17 cellular contexts compared by ENCODE assay signal in genomic region chr13:78326608-78327007, GRCh38.
A peak's percentile ranks its signal among the peaks of the same experiment; 100 is the strongest.
DNase-seq lines count a peak whose midpoint lies in the region; ATAC-seq and TF ChIP-seq lines count a peak whose summit lies in the region.
"Had no signal": no experiment of that assay in that cellular context is flagged by ENCODE, and none has a peak within 500 bp of the region (broad histone marks: within the 10 kb centered on the region; RNA-seq: fewer than 3 reads in every experiment).

No MANE protein-coding gene starts in this region.

- ATAC-seq in GM21529 (IDR thresholded peaks at IDR 0.05; ENCODE audit: unreplicated experiment) = no peak
- ATAC-seq: effector memory CD8-positive, alpha-beta T cell; natural killer cell had no signal

- H3K4me3 ChIP-seq in fibroblast of pulmonary artery (replicated peaks; ENCODE audit: low read depth, low read length) = no peak overlapping the region
- H3K4me3 ChIP-seq: BLaER1 treated with 17β-estradiol and CSF1 and Interleukin-3, amounts not matched to agents 10 nM and 100 nM; tibial nerve had no signal

- no peak for TF ChIP-seq CTCF in fibroblast of pulmonary artery (IDR thresholded peaks at IDR 0.05; ENCODE audit: low read length, missing control alignments)

- intact Hi-C loops in head of caudate nucleus (cut with DNase I) = no loop called here

- DNase-seq in DMS53 (lab: John Stamatoyannopoulos, UW) = peak; percentile 14
- no peak for DNase-seq in DMS53 treated with DMSO at 0.1 percent for 48 hours (lab: John Stamatoyannopoulos, UW; ENCODE audit: unreplicated experiment)
- DNase-seq in HT1080 (ENCODE audit: low read depth) = peak; percentile 81
- DNase-seq in NCI-H446 (lab: John Stamatoyannopoulos, UW) = peak; percentile 47 to 76
- peak; percentile 23 for DNase-seq in fibroblast of pulmonary artery (ENCODE audit: low read depth)
- DNase-seq in head of caudate nucleus = no peak
- no peak for DNase-seq in activated CD8-positive, alpha-beta memory T cell treated with anti-CD3 and anti-CD28 coated beads for 24 hours
- DNase-seq: 8988T; effector memory CD8-positive, alpha-beta T cell; KG1; kidney glomerular epithelial cell; mesendoderm; natural killer cell; stimulated activated CD4-positive, alpha-beta T cell treated with anti-CD3 and anti-CD28 coated beads, Interleukin-12 subunit alpha, Interleukin-12 subunit beta, amount 100 ng/mL, for 4 hours had no signal

Comparison
In these comparisons a context has a peak if more than half of its experiments do, and no peak if none do; other contexts are left out.
1. DNase-seq: peak in DMS53 (single experiment), HT1080 (single experiment), NCI-H446 (2 of 2) and fibroblast of pulmonary artery (single experiment); none in DMS53 treated with DMSO at 0.1 percent for 48 hours (single experiment), head of caudate nucleus (0 of 42) and activated CD8-positive, alpha-beta memory T cell treated with anti-CD3 and anti-CD28 coated beads for 24 hours (single experiment).